ENCODE assay signal across 7 cellular contexts in genomic region chr6:33412140-33413009, GRCh38. TPM values are rescaled to one million over a fixed set of nuclear protein-coding genes. Genes with fewer than 3 reads are reported as not detected.
DNase-seq lines count a peak whose midpoint lies in the region; ATAC-seq, FAIRE-seq and TF ChIP-seq lines count a peak whose summit lies in the region.
"Had no signal": no experiment of that assay in that cellular context is flagged by ENCODE, and none has a peak within 500 bp of the region (broad histone marks: within the 10 kb centered on the region; RNA-seq: fewer than 3 reads in every experiment).

No MANE protein-coding gene starts in this region.

- H3K27me3 ChIP-seq in ACC112 (ENCODE audit: insufficient read depth, low read length): no peaks in the 10 kb centered on the region

- CTCF ChIA-PET in RWPE1 (lab: Yijun Ruan, JAX): interaction anchor here (0.5 to 1.3 kb wide), 3 partner anchors 14 to 186 kb away, joined by 4 to 10 read pairs (median 5); no protein-coding TSS in a partner anchor

- peaks cover 19% of the 10 kb centered on the region for H3K4me1 ChIP-seq in ACC112 (ENCODE audit: control insufficient read depth, insufficient read depth, low read length, unreplicated experiment)
- H3K4me1 ChIP-seq in kidney (ENCODE audit: control insufficient read depth in 1 of 2, insufficient read depth in 1 of 2, low read depth in 1 of 2, low read length in 2 of 2): peaks cover 7 to 27% of the 10 kb centered on the region in 2 donors
- peaks cover 31% of the 10 kb centered on the region for H3K4me1 ChIP-seq in mucosa of descending colon (ENCODE audit: low read depth)

- H3K9me3 ChIP-seq in kidney (ENCODE audit: control insufficient read depth in 1 of 2, low read length in 2 of 2) (no peaks in the 10 kb centered on the region), mucosa of descending colon (no peaks in the 10 kb centered on the region)

- no peak for TF ChIP-seq CTCF in RWPE1 (conservative IDR thresholded peaks at IDR 0.05; ENCODE audit: low read depth)
- TF ChIP-seq CTCF in kidney (IDR thresholded peaks at IDR 0.05; ENCODE audit: borderline replicate concordance, extremely low read depth, insufficient read depth): no peak
- no peak for TF ChIP-seq CTCF in mucosa of descending colon (IDR thresholded peaks at IDR 0.05)

- H3K27ac ChIP-seq in ACC112 (ENCODE audit: low read depth, low read length) (no peak overlapping the region), RWPE1 (peak overlapping the region; percentile 93), kidney (ENCODE audit: low read depth in 2 of 2, low read length in 2 of 2) (no peak overlapping the region)

- intact Hi-C loops in kidney (cut with DNase I) (no loop called here), sciatic nerve (cut with DNase I) (no loop called here), posterior vena cava (cut with DNase I) (no loop called here), mucosa of descending colon (cut with DNase I, micrococcal nuclease) (no loop called here)

- no peak overlapping the region for H2AFZ ChIP-seq in ACC112 (ENCODE audit: low read length, unreplicated experiment)

- FAIRE-seq in kidney (lab: Jason Lieb, UNC): no peak

- peak overlapping the region; percentile 95; the same call in 1 of the 2 replicates for H3K4me3 ChIP-seq in ACC112 (ENCODE audit: low read depth, low read length)
- H3K4me3 ChIP-seq in kidney (ENCODE audit: low read length in 2 of 2): peak overlapping the region in 1 of 2 donors; percentile 91
- no peak overlapping the region for H3K4me3 ChIP-seq in mucosa of descending colon

- H3K79me2 ChIP-seq in ACC112 (ENCODE audit: control insufficient read depth, insufficient read depth, low read length, unreplicated experiment): peaks cover 33% of the 10 kb centered on the region

- H3K36me3 ChIP-seq in ACC112 (ENCODE audit: insufficient read depth, low read length): peaks cover 5% of the 10 kb centered on the region; the same call in 1 of the 2 replicates
- peaks cover 22 to 26% of the 10 kb centered on the region in 2 donors for H3K36me3 ChIP-seq in kidney (ENCODE audit: control insufficient read depth in 1 of 2, insufficient read depth in 2 of 2, low read length in 2 of 2)
- peaks cover 5% of the 10 kb centered on the region for H3K36me3 ChIP-seq in mucosa of descending colon (ENCODE audit: low read depth)

- DNase-seq in RWPE1 (ENCODE audit: low spot score): no peak
- DNase-seq in kidney: peak; percentile 73
- no peak for DNase-seq in sciatic nerve (ENCODE audit: low spot score)
- no peak for DNase-seq in posterior vena cava (ENCODE audit: low spot score)
- DNase-seq in mucosa of descending colon: no peak
- DNase-seq: NK-92 treated with Interleukin-12 subunit alpha and Interleukin-12 subunit beta, amount 100 ng/mL, for 24 hours had no signal

- H3K9ac ChIP-seq in kidney (ENCODE audit: low read length in 2 of 2): no peak overlapping the region

- POLR2A ChIA-PET in RWPE1 (lab: Yijun Ruan, JAX; ENCODE audit: low non-redundant PET): no interaction called here

- ATAC-seq in sciatic nerve (no peak), mucosa of descending colon (no peak)

RNA-seq across cellular contexts. Expression of gene PHF1, which starts 1.6 kb away (rescaled TPM):
- total RNA-seq in kidney (63.8 TPM), sciatic nerve (107 TPM), posterior vena cava (10 to 100 TPM; 46.3 to 67.6 TPM), mucosa of descending colon (10 to 100 TPM; 29.9 to 96.5 (median 38.1) TPM)
- 87.6 TPM for polyA plus RNA-seq in kidney (ENCODE audit: insufficient read depth, low read depth, low replicate concordance)

RNA-seq across cellular contexts. Expression of gene CUTA, which starts 5.5 kb away (rescaled TPM):
- 163 TPM for total RNA-seq in kidney
- polyA plus RNA-seq in kidney (ENCODE audit: insufficient read depth, low read depth, low replicate concordance): 433 TPM
- 107 TPM for total RNA-seq in sciatic nerve
- total RNA-seq in posterior vena cava: 100 to 1,000 TPM; 107 to 110 TPM
- total RNA-seq in mucosa of descending colon: 100 to 1,000 TPM; 146 to 163 (median 151) TPM

RNA-seq across cellular contexts. Expression of gene SYNGAP1, which starts 7.5 kb away (rescaled TPM):
- total RNA-seq in kidney: 17.8 TPM
- polyA plus RNA-seq in kidney (ENCODE audit: insufficient read depth, low read depth, low replicate concordance): 2.7 TPM
- total RNA-seq in sciatic nerve: 30.2 TPM
- 10 to 100 TPM; 15.4 to 19.3 TPM for total RNA-seq in posterior vena cava
- total RNA-seq in mucosa of descending colon: 10 to 100 TPM in 1 of 3 donors, 1 to 10 TPM in 2; 8.1 to 39.8 (median 8.8) TPM

RNA-seq across cellular contexts. Expression of gene KIFC1, which starts 20.8 kb away (rescaled TPM):
- total RNA-seq in kidney: 2.3 TPM
- not detected for polyA plus RNA-seq in kidney (ENCODE audit: insufficient read depth, low read depth, low replicate concordance)
- total RNA-seq in sciatic nerve: 1.5 TPM
- total RNA-seq in posterior vena cava: 1 to 10 TPM in 1 of 2 donors, under 1 TPM in 1; 0.29 to 1.0 TPM
- 10 to 100 TPM in 1 of 3 donors, 1 to 10 TPM in 2; 3.5 to 21.1 (median 6.3) TPM for total RNA-seq in mucosa of descending colon

RNA-seq across cellular contexts. Expression of gene ZBTB9, which starts 42.0 kb away (rescaled TPM):
- total RNA-seq in kidney (11.5 TPM), sciatic nerve (6.5 TPM), posterior vena cava (1 to 10 TPM; 3.9 to 5.0 TPM), mucosa of descending colon (1 to 10 TPM; 4.3 to 5.8 (median 4.5) TPM)
- 6.4 TPM for polyA plus RNA-seq in kidney (ENCODE audit: insufficient read depth, low read depth, low replicate concordance)
